9 cellular contexts compared by ENCODE assay signal in the genomic region with DNA sequence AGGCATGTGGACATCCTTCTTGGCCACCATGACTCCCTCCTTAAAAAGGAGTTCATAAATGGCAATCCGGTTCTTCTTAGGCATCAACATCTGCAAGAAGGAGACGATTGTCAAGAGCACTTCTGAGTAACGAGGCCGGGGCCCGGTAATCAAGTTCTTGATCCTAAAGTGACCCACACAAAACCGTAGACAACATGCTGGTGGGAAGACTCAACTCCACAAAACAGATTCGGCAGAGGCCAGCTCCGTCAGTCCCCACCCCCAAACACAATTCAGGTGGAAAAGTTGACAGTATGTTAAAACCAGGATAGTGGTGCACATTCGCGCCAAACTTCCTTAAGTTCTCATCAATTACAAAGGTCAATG. TPM values are rescaled to one million over a fixed set of nuclear protein-coding genes. Genes with fewer than 3 reads are reported as not detected.
DNase-seq lines count a peak whose midpoint lies in the region; ATAC-seq, FAIRE-seq and TF ChIP-seq lines count a peak whose summit lies in the region.
"Had no signal": no experiment of that assay in that cellular context is flagged by ENCODE, and none has a peak within 500 bp of the region (broad histone marks: within the 10 kb centered on the region; RNA-seq: fewer than 3 reads in every experiment).

No MANE protein-coding gene starts in this region.

- H3K4me1 ChIP-seq in kidney (ENCODE audit: control insufficient read depth in 1 of 2, insufficient read depth in 1 of 2, low read depth in 1 of 2, low read length in 2 of 2) = no peaks in the 10 kb centered on the region
- H3K4me1 ChIP-seq in testis = peaks cover 13% of the 10 kb centered on the region

- H3K9ac ChIP-seq in kidney (ENCODE audit: low read length in 2 of 2) = peak overlapping the region; percentile 72 to 100

- H3K27ac ChIP-seq in kidney (ENCODE audit: low read depth in 2 of 2, low read length in 2 of 2) = peak overlapping the region; percentile 71 to 80
- peak overlapping the region; percentile 18 to 85 for H3K27ac ChIP-seq in testis

- intact Hi-C loops in kidney (cut with DNase I) = no loop called here
- intact Hi-C loops in testis (cut with DNase I; ENCODE audit: low total_unique reads) = no loop called here

- H3K36me3 ChIP-seq in kidney (ENCODE audit: control insufficient read depth in 1 of 2, insufficient read depth in 2 of 2, low read length in 2 of 2) (peaks cover 22 to 43% of the 10 kb centered on the region in 2 donors), testis (ENCODE audit: low read depth, missing control alignments) (no peaks in the 10 kb centered on the region)

- H3K9me3 ChIP-seq in kidney (ENCODE audit: control insufficient read depth in 1 of 2, low read length in 2 of 2) (no peaks in the 10 kb centered on the region), testis (no peaks in the 10 kb centered on the region)

- 0 to 4% methylated on average over 10 of the region's 10 CpGs for WGBS in testis, 2 donors

- H3K27ac Mint-ChIP-seq in activated naive CD4-positive, alpha-beta T cell treated with anti-CD3 and anti-CD28 coated beads, Interleukin-2, amount 50 U/mL, for 72 hours = peak overlapping the region; percentile 98 to 100

- H3K4me3 ChIP-seq in kidney (ENCODE audit: low read length in 2 of 2) (peak overlapping the region; percentile 94 to 97), testis (peak overlapping the region; percentile 65 to 86)

- TF ChIP-seq CTCF in kidney (IDR thresholded peaks at IDR 0.05; ENCODE audit: borderline replicate concordance, extremely low read depth, insufficient read depth) = no peak
- no peak for TF ChIP-seq CTCF in testis (IDR thresholded peaks at IDR 0.05)

- ATAC-seq in activated naive CD4-positive, alpha-beta T cell treated with anti-CD3 and anti-CD28 coated beads, Interleukin-2, amount 50 U/mL, for 72 hours = no peak
- ATAC-seq in GM21576 (IDR thresholded peaks at IDR 0.05; ENCODE audit: unreplicated experiment) (no peak), HG03025 (IDR thresholded peaks at IDR 0.05; ENCODE audit: low FRiP score, unreplicated experiment) (no peak)

- FAIRE-seq in kidney (lab: Jason Lieb, UNC) = no peak

- peak; percentile 61 for DNase-seq in activated CD8-positive, alpha-beta memory T cell treated with anti-CD3 and anti-CD28 coated beads, Interleukin-2, amount 50 U/mL, for 48 hours
- DNase-seq in activated CD8-positive, alpha-beta memory T cell treated with anti-CD3 and anti-CD28 coated beads, Interleukin-2, amount 50 U/mL, for 4 hours = no peak
- DNase-seq in activated naive CD4-positive, alpha-beta T cell treated with anti-CD3 and anti-CD28 coated beads, Interleukin-2, amount 50 U/mL, for 72 hours (ENCODE audit: low spot score in 2 of 2) = no peak
- DNase-seq in kidney (peak; percentile 53), testis (no peak), NCI-H2029 (lab: John Stamatoyannopoulos, UW) (no peak)

- no peaks in the 10 kb centered on the region for H3K9me3 Mint-ChIP-seq in activated naive CD4-positive, alpha-beta T cell treated with anti-CD3 and anti-CD28 coated beads, Interleukin-2, amount 50 U/mL, for 72 hours

- H3K27me3 ChIP-seq in testis = no peaks in the 10 kb centered on the region

- H3K36me3 Mint-ChIP-seq in activated naive CD4-positive, alpha-beta T cell treated with anti-CD3 and anti-CD28 coated beads, Interleukin-2, amount 50 U/mL, for 72 hours = peaks cover 26 to 45% of the 10 kb centered on the region in 2 donors

- TF ChIP-seq POLR2A in testis (IDR thresholded peaks at IDR 0.05) = no peak

RNA-seq across cellular contexts. Expression of a gene that starts 0.8 kb away (rescaled TPM):
- total RNA-seq in activated naive CD4-positive, alpha-beta T cell treated with anti-CD3 and anti-CD28 coated beads, Interleukin-2, amount 50 U/mL, for 72 hours = 1,000 to 10,000 TPM; 2,345 to 2,565 TPM
- total RNA-seq in kidney (1,138 TPM), testis (1,000 to 10,000 TPM in 1 of 2 donors, 100 to 1,000 TPM in 1; 926 to 1,691 TPM)
- polyA plus RNA-seq in kidney (ENCODE audit: insufficient read depth, low read depth, low replicate concordance) (2,105 TPM), testis (ENCODE audit: insufficient read depth, low read depth, low replicate concordance) (1,309 TPM)

RNA-seq across cellular contexts. Expression of a gene that starts 32.6 kb away (rescaled TPM):
- total RNA-seq in activated naive CD4-positive, alpha-beta T cell treated with anti-CD3 and anti-CD28 coated beads, Interleukin-2, amount 50 U/mL, for 72 hours = 10 to 100 TPM in 1 of 2 donors, 1 to 10 TPM in 1; 7.9 to 15.1 TPM
- 53.8 TPM for total RNA-seq in kidney
- polyA plus RNA-seq in kidney (ENCODE audit: insufficient read depth, low read depth, low replicate concordance) = 17.7 TPM
- total RNA-seq in testis = 10 to 100 TPM; 24.0 to 28.3 TPM
- 18.7 TPM for polyA plus RNA-seq in testis (ENCODE audit: insufficient read depth, low read depth, low replicate concordance)

RNA-seq across cellular contexts. Expression of a gene that starts 40.8 kb away (rescaled TPM):
- total RNA-seq in activated naive CD4-positive, alpha-beta T cell treated with anti-CD3 and anti-CD28 coated beads, Interleukin-2, amount 50 U/mL, for 72 hours = under 1 TPM in 1 of 2 donors, not detected in 1; 0.97 TPM
- total RNA-seq in kidney = 1.7 TPM
- polyA plus RNA-seq in kidney (ENCODE audit: insufficient read depth, low read depth, low replicate concordance) = 4.1 TPM
- 1 to 10 TPM; 2.5 to 3.1 TPM for total RNA-seq in testis
- 2.1 TPM for polyA plus RNA-seq in testis (ENCODE audit: insufficient read depth, low read depth, low replicate concordance)
- total RNA-seq: Daoy had no signal

Comparison
In these comparisons a context has a peak if more than half of its experiments do, and no peak if none do; other contexts are left out.
1. DNase-seq: peak in activated CD8-positive, alpha-beta memory T cell treated with anti-CD3 and anti-CD28 coated beads, Interleukin-2, amount 50 U/mL, for 48 hours (single experiment) and kidney (single experiment); none in activated CD8-positive, alpha-beta memory T cell treated with anti-CD3 and anti-CD28 coated beads, Interleukin-2, amount 50 U/mL, for 4 hours (single experiment), activated naive CD4-positive, alpha-beta T cell treated with anti-CD3 and anti-CD28 coated beads, Interleukin-2, amount 50 U/mL, for 72 hours (0 of 2), testis (single experiment) and NCI-H2029 (single experiment).